ENCODE assay signal across 11 cellular contexts in genomic region chr7:100668069-100668449, GRCh38. TPM values are rescaled to one million over a fixed set of nuclear protein-coding genes. Genes with fewer than 3 reads are reported as not detected.
"Had no signal": no experiment of that assay in that cellular context is flagged by ENCODE, and none has a peak within 500 bp of the region (broad histone marks: within the 10 kb centered on the region; RNA-seq: fewer than 3 reads in every experiment).

No MANE protein-coding gene starts in this region.

- H3K4me3 ChIP-seq: GM23248, HAP-1 had no signal

- H3K27ac ChIP-seq: GM23248, HL-60 had no signal

- H3K9ac ChIP-seq: GM23248 had no signal

- FAIRE-seq: HepG2 had no signal

- H3K9me3 Mint-ChIP-seq: IgD-negative memory B cell had no signal

- ATAC-seq: HCT116, HepG2 had no signal

- H2AFZ ChIP-seq: GM23248 had no signal

- DNase-seq: GM23248, GOT3, H7, KG1 had no signal

- H3K9me3 ChIP-seq: HAP-1 had no signal

- H3K36me3 ChIP-seq: HAP-1 had no signal

RNA-seq across cellular contexts. Expression of gene ACTL6B, which starts 11.8 kb away (rescaled TPM):
- total RNA-seq: GM23248, H4, HepG2, HT1080 had no signal
- polyA plus RNA-seq: GM23248, HepG2, IgD-negative memory B cell had no signal

RNA-seq across cellular contexts. Expression of gene TFR2, which starts 26.7 kb away (rescaled TPM):
- total RNA-seq: HT1080 had no signal
